Comparison of ENCODE assay signal across 3 cellular contexts in the genomic region with DNA sequence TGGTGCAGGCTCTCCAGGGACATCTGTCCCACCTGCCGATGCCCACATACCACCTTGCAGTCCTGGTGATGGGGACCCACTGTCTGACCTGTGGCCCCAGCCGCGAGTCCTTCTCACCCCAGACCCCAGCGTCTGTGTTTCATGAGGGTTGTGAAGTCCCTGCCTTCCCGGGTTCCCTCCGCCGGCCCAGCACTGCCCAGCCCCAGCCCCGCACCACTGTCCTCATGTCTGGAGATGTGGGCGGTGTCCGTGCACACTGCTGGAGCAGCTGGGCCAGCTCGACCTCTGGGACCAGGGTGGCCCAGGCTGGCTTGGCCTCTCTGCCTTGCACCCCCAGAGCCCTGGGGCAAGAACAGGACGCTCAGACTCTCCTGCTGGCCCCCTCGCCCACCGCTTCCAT.
TF ChIP-seq lines count a peak whose summit lies in the region.

No MANE protein-coding gene starts in this region.

TF ChIP-seq in GM23338, 12 proteins besides CTCF, POLR2A, EP300 and RAD21 (continues in another document):
- TF ChIP-seq ZNF114 (CRISPR knock-in tag; IDR thresholded peaks at IDR 0.05) (no peak), EZH2phosphoT487 (IDR thresholded peaks at IDR 0.05; ENCODE audit: unreplicated experiment) (no peak), POLR2AphosphoS5 (IDR thresholded peaks at IDR 0.05; ENCODE audit: low read depth) (no peak), ZNF331 (CRISPR knock-in tag; IDR thresholded peaks at IDR 0.05; ENCODE audit: low read depth) (no peak), EZH2 (IDR thresholded peaks at IDR 0.05; ENCODE audit: low read depth, unreplicated experiment) (no peak), JUNB (IDR thresholded peaks at IDR 0.05; ENCODE audit: unreplicated experiment) (no peak), CREB1 (CRISPR knock-in tag; IDR thresholded peaks at IDR 0.05; ENCODE audit: low read depth) (no peak)
- TF ChIP-seq, protein P1, sequence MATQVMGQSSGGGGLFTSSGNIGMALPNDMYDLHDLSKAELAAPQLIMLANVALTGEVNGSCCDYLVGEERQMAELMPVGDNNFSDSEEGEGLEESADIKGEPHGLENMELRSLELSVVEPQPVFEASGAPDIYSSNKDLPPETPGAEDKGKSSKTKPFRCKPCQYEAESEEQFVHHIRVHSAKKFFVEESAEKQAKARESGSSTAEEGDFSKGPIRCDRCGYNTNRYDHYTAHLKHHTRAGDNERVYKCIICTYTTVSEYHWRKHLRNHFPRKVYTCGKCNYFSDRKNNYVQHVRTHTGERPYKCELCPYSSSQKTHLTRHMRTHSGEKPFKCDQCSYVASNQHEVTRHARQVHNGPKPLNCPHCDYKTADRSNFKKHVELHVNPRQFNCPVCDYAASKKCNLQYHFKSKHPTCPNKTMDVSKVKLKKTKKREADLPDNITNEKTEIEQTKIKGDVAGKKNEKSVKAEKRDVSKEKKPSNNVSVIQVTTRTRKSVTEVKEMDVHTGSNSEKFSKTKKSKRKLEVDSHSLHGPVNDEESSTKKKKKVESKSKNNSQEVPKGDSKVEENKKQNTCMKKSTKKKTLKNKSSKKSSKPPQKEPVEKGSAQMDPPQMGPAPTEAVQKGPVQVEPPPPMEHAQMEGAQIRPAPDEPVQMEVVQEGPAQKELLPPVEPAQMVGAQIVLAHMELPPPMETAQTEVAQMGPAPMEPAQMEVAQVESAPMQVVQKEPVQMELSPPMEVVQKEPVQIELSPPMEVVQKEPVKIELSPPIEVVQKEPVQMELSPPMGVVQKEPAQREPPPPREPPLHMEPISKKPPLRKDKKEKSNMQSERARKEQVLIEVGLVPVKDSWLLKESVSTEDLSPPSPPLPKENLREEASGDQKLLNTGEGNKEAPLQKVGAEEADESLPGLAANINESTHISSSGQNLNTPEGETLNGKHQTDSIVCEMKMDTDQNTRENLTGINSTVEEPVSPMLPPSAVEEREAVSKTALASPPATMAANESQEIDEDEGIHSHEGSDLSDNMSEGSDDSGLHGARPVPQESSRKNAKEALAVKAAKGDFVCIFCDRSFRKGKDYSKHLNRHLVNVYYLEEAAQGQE (IDR thresholded peaks at IDR 0.05; ENCODE audit: unreplicated experiment): no peak

TF ChIP-seq in K562, 482 proteins besides CTCF, POLR2A, EP300 and RAD21:
- TF ChIP-seq MCM2 (IDR thresholded peaks at IDR 0.05; ENCODE audit: low read depth) (no peak), ARNT (IDR thresholded peaks at IDR 0.05) (no peak), NR3C1 (CRISPR knock-in tag; IDR thresholded peaks at IDR 0.05) (no peak)
- TF ChIP-seq, protein P2, sequence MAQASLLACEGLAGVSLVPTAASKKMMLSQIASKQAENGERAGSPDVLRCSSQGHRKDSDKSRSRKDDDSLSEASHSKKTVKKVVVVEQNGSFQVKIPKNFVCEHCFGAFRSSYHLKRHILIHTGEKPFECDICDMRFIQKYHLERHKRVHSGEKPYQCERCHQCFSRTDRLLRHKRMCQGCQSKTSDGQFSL (CRISPR knock-in tag; IDR thresholded peaks at IDR 0.05): 0 out of 2 replicates have a peak, but pooled peaks have one; percentile 28
- TF ChIP-seq, protein P2 (tag; IDR thresholded peaks at IDR 0.05): no peak

TF ChIP-seq in neural cell, 6 proteins besides CTCF, POLR2A, EP300 and RAD21:
- TF ChIP-seq EZH2 (IDR thresholded peaks at IDR 0.05; ENCODE audit: borderline replicate concordance, insufficient read depth, low read length, poor library complexity, severe bottlenecking) (no peak), POLR2AphosphoS5 (IDR thresholded peaks at IDR 0.05) (no peak), TAF1 (IDR thresholded peaks at IDR 0.05; ENCODE audit: low read depth) (no peak), MXI1 (conservative IDR thresholded peaks at IDR 0.05; ENCODE audit: poor library complexity, severe bottlenecking) (no peak), SMC3 (conservative IDR thresholded peaks at IDR 0.05; ENCODE audit: poor library complexity) (no peak)
- TF ChIP-seq, protein P1 (IDR thresholded peaks at IDR 0.05; ENCODE audit: borderline replicate concordance): no peak
